Comparison of ENCODE assay signal across 18 cellular contexts in genomic region chr10:7165500-7166177, GRCh38.
DNase-seq lines count a peak whose midpoint lies in the region; ATAC-seq and TF ChIP-seq lines count a peak whose summit lies in the region.
"Had no signal": no experiment of that assay in that cellular context is flagged by ENCODE, and none has a peak within 500 bp of the region (broad histone marks: within the 10 kb centered on the region; RNA-seq: fewer than 3 reads in every experiment).

No MANE protein-coding gene starts in this region.

- 0 out of 2 replicates have a peak, but pooled peaks have one; percentile 20 for TF ChIP-seq CTCF in KMS-11 (conservative IDR thresholded peaks at IDR 0.05; ENCODE audit: low read depth, low read length)

- H4K20me1 ChIP-seq in KMS-11 (ENCODE audit: insufficient read depth): no peaks in the 10 kb centered on the region

- H3K4me3 ChIP-seq in KMS-11 (IDR thresholded peaks at IDR 0.05; ENCODE audit: insufficient read depth, low read depth, low read length): no peak overlapping the region
- H3K4me3 ChIP-seq: A549 had no signal

- H3K27ac Mint-ChIP-seq in activated naive CD4-positive, alpha-beta T cell treated with anti-CD3 and anti-CD28 coated beads, Interleukin-2, amount 50 U/mL, for 24 hours: peak overlapping the region; percentile 47
- H3K27ac Mint-ChIP-seq in activated naive CD8-positive, alpha-beta T cell treated with anti-CD3 and anti-CD28 coated beads, Interleukin-2, amount 10 ng/mL, durations not matched to agents 7 days and 5 days: peak overlapping the region; percentile 16
- H3K27ac Mint-ChIP-seq: H9 had no signal

- no peaks in the 10 kb centered on the region for H3K27me3 ChIP-seq in KMS-11 (ENCODE audit: insufficient read depth, low read depth)

- ATAC-seq in activated naive CD8-positive, alpha-beta T cell treated with anti-CD3 and anti-CD28 coated beads, Interleukin-2, amount 10 ng/mL, durations not matched to agents 7 days and 5 days (ENCODE audit: low read depth): no peak
- ATAC-seq: A549 had no signal

- peaks cover 26% of the 10 kb centered on the region; the same call in 1 of the 2 replicates for H3K36me3 ChIP-seq in KMS-11 (ENCODE audit: insufficient read depth)

- DNase-seq in activated naive CD4-positive, alpha-beta T cell treated with Interleukin-2 at 50 U/mL for 16 hours: no peak
- DNase-seq in activated naive CD8-positive, alpha-beta T cell treated with anti-CD3 and anti-CD28 coated beads, Interleukin-2, amount 10 ng/mL, durations not matched to agents 7 days and 5 days: no peak
- peak; percentile 26 for DNase-seq in left kidney (ENCODE audit: low read depth, low spot score)
- DNase-seq in amniotic stem cell (lab: John Stamatoyannopoulos, UW): no peak
- no peak for DNase-seq in activated CD4-positive, CD25-positive, alpha-beta regulatory T cell treated with anti-CD3 and anti-CD28 coated beads, Interleukin-2, amount 50 U/mL, for 72 hours
- DNase-seq in SKM-1 treated with dmso at 0.1 percent for 144 hours (lab: John Stamatoyannopoulos, UW; ENCODE audit: unreplicated experiment): no peak
- DNase-seq: AML-193; Caco-2; CD4-positive, alpha-beta T cell; DMS153; DMS79; GDM1; H9 had no signal

- no peak overlapping the region for H3K4me3 Mint-ChIP-seq in activated naive CD4-positive, alpha-beta T cell treated with anti-CD3 and anti-CD28 coated beads, Interleukin-2, amount 50 U/mL, for 24 hours
- H3K4me3 Mint-ChIP-seq in activated naive CD8-positive, alpha-beta T cell treated with anti-CD3 and anti-CD28 coated beads, Interleukin-2, amount 10 ng/mL, durations not matched to agents 7 days and 5 days: no peak overlapping the region
- H3K4me3 Mint-ChIP-seq: CD4-positive, alpha-beta T cell; H9 had no signal

- H3K4me1 ChIP-seq in KMS-11 (ENCODE audit: low read depth, poor library complexity, severe bottlenecking): no peaks in the 10 kb centered on the region
- H3K4me1 ChIP-seq: Caco-2 had no signal

- no peaks in the 10 kb centered on the region for H3K79me2 ChIP-seq in KMS-11 (ENCODE audit: insufficient read depth, low read depth)

- peaks cover 2% of the 10 kb centered on the region for H3K4me1 Mint-ChIP-seq in activated naive CD4-positive, alpha-beta T cell treated with anti-CD3 and anti-CD28 coated beads, Interleukin-2, amount 50 U/mL, for 24 hours
- no peaks in the 10 kb centered on the region for H3K4me1 Mint-ChIP-seq in activated naive CD8-positive, alpha-beta T cell treated with anti-CD3 and anti-CD28 coated beads, Interleukin-2, amount 10 ng/mL, durations not matched to agents 7 days and 5 days
- H3K4me1 Mint-ChIP-seq: H9 had no signal

- no peak overlapping the region for H3K4me2 ChIP-seq in KMS-11
- H3K4me2 ChIP-seq: A549 had no signal

- no peak overlapping the region for H3K9ac ChIP-seq in KMS-11

- POLR2A ChIA-PET in activated naive CD8-positive, alpha-beta T cell treated with anti-CD3 and anti-CD28 coated beads, Interleukin-2, amount 10 ng/mL, durations not matched to agents 7 days and 5 days (lab: Charles Lee): no interaction called here

- H3K36me3 Mint-ChIP-seq in activated naive CD4-positive, alpha-beta T cell treated with anti-CD3 and anti-CD28 coated beads, Interleukin-2, amount 50 U/mL, for 24 hours: peaks cover 10% of the 10 kb centered on the region
- H3K36me3 Mint-ChIP-seq in activated naive CD8-positive, alpha-beta T cell treated with anti-CD3 and anti-CD28 coated beads, Interleukin-2, amount 10 ng/mL, durations not matched to agents 7 days and 5 days: peaks cover 46% of the 10 kb centered on the region

- no peak overlapping the region for H2AFZ ChIP-seq in KMS-11 (ENCODE audit: low read depth)

- H3K27me3 Mint-ChIP-seq in activated naive CD4-positive, alpha-beta T cell treated with anti-CD3 and anti-CD28 coated beads, Interleukin-2, amount 50 U/mL, for 24 hours: no peaks in the 10 kb centered on the region
- no peaks in the 10 kb centered on the region for H3K27me3 Mint-ChIP-seq in activated naive CD8-positive, alpha-beta T cell treated with anti-CD3 and anti-CD28 coated beads, Interleukin-2, amount 10 ng/mL, durations not matched to agents 7 days and 5 days
- H3K27me3 Mint-ChIP-seq: CD4-positive, alpha-beta T cell had no signal

- no peaks in the 10 kb centered on the region for H3K9me3 Mint-ChIP-seq in activated naive CD4-positive, alpha-beta T cell treated with anti-CD3 and anti-CD28 coated beads, Interleukin-2, amount 50 U/mL, for 24 hours
- no peaks in the 10 kb centered on the region for H3K9me3 Mint-ChIP-seq in activated naive CD8-positive, alpha-beta T cell treated with anti-CD3 and anti-CD28 coated beads, Interleukin-2, amount 10 ng/mL, durations not matched to agents 7 days and 5 days
- H3K9me3 Mint-ChIP-seq: CD4-positive, alpha-beta T cell; H9 had no signal

- no peak overlapping the region for H3K27ac ChIP-seq in KMS-11
- H3K27ac ChIP-seq: 22Rv1, A549, C4-2B had no signal
